Comparison of ENCODE assay signal across 11 cellular contexts in genomic region chr6:170296746-170297576, GRCh38. TPM values are rescaled to one million over a fixed set of nuclear protein-coding genes. Genes with fewer than 3 reads are reported as not detected.
DNase-seq lines count a peak whose midpoint lies in the region; ATAC-seq, FAIRE-seq and TF ChIP-seq lines count a peak whose summit lies in the region.
"Had no signal": no experiment of that assay in that cellular context is flagged by ENCODE, and none has a peak within 500 bp of the region (broad histone marks: within the 10 kb centered on the region; RNA-seq: fewer than 3 reads in every experiment).

No MANE protein-coding gene starts in this region.

- H3K4me3 Mint-ChIP-seq in naive B cell, result peak overlapping the region in 7 of 8 donors; percentile 26 to 69 (median 62)

- TF ChIP-seq CTCF in HEK293 (tag by site-specific recombination; IDR thresholded peaks at IDR 0.05) (no peak), body of pancreas (IDR thresholded peaks at IDR 0.05) (no peak)

- peaks cover 91% of the 10 kb centered on the region for H3K27me3 ChIP-seq in BLaER1
- peaks cover 0 to 16% of the 10 kb centered on the region in 2 donors for H3K27me3 ChIP-seq in body of pancreas

- no peak overlapping the region for H3K27ac ChIP-seq in BLaER1
- no peak overlapping the region for H3K27ac ChIP-seq in HEK293 (ENCODE audit: extremely low read depth, low read depth, low read length)
- peak overlapping the region in 2 of 4 donors; percentile 43 to 50 for H3K27ac ChIP-seq in body of pancreas
- H3K27ac ChIP-seq: uterus had no signal

- H3K36me3 ChIP-seq in BLaER1, result no peaks in the 10 kb centered on the region
- H3K36me3 ChIP-seq in HEK293 (ENCODE audit: control insufficient read depth in 2 of 2, insufficient read depth in 1 of 2, low read length in 2 of 2), result no peaks in the 10 kb centered on the region
- H3K36me3 ChIP-seq in body of pancreas (replicated peaks in 1 of 2; ENCODE audit: insufficient read depth in 1 of 2, low read depth in 2 of 2), result no peaks in the 10 kb centered on the region
- H3K36me3 ChIP-seq: uterus had no signal

- H3K4me3 ChIP-seq in BLaER1 (peak overlapping the region; percentile 66), HEK293 (ENCODE audit: low read depth, low read length) (no peak overlapping the region), body of pancreas (no peak overlapping the region)

- H3K4me1 Mint-ChIP-seq in naive B cell, result peaks cover 30 to 42% (median 32%) of the 10 kb centered on the region in 3 donors

- peak overlapping the region; percentile 96 for H3K4me2 ChIP-seq in BLaER1

- H3K36me3 Mint-ChIP-seq in naive B cell, result peaks cover 9 to 12% of the 10 kb centered on the region in 2 donors

- peaks cover 25% of the 10 kb centered on the region for H3K4me1 ChIP-seq in BLaER1
- H3K4me1 ChIP-seq in HEK293 (ENCODE audit: control insufficient read depth, insufficient read depth, low read length), result peaks cover 8% of the 10 kb centered on the region
- H3K4me1 ChIP-seq in body of pancreas, result peaks cover 37% of the 10 kb centered on the region

- 12% methylated on average over 67 of the region's 67 CpGs; no CpG with 5 or more reads in 1 of the 2 donors for WGBS in body of pancreas, 2 donors

- H3K9me3 ChIP-seq in BLaER1 (peaks cover 19% of the 10 kb centered on the region), HEK293 (ENCODE audit: control insufficient read depth, insufficient read depth, low read depth, low read length) (no peaks in the 10 kb centered on the region), body of pancreas (no peaks in the 10 kb centered on the region)
- H3K9me3 ChIP-seq: uterus had no signal

- H3K9ac ChIP-seq in BLaER1, result no peak overlapping the region

- DNase-seq in body of pancreas, result peak in 1 of 4 donors; percentile 59
- peak; percentile 17 for DNase-seq in naive B cell
- no peak for DNase-seq in GM19239 (ENCODE audit: insufficient read length, low spot score)
- DNase-seq in islet precursor cell, result no peak
- no peak for DNase-seq in MV-4-11 (lab: John Stamatoyannopoulos, UW)
- DNase-seq: stimulated activated CD4-positive, alpha-beta T cell treated with anti-CD3 and anti-CD28 coated beads, Interleukin-1b, Interleukin-23, amount 100 ng/mL, for 48 hours; uterus had no signal

- no peak for TF ChIP-seq POLR2A in body of pancreas (IDR thresholded peaks at IDR 0.05)

- H4K20me1 ChIP-seq in BLaER1, result peaks cover 70% of the 10 kb centered on the region

- POLR2A ChIA-PET in HEK293 (lab: Yijun Ruan, JAX), result no interaction called here

- no peak overlapping the region for H3K27ac Mint-ChIP-seq in naive B cell

- ATAC-seq in body of pancreas (peak; percentile 10), naive B cell (ENCODE audit: low read depth in 2 of 2) (no peak), GM19463 (IDR thresholded peaks at IDR 0.05; ENCODE audit: unreplicated experiment) (no peak)
- ATAC-seq: Panc1 had no signal

- peaks cover 4 to 9% (median 5%) of the 10 kb centered on the region in 7 donors for H3K9me3 Mint-ChIP-seq in naive B cell

- intact Hi-C loops in body of pancreas (cut with DNase I), result no loop called here

- no peak for FAIRE-seq in GM19239 (lab: Jason Lieb, UNC)

- CTCF ChIA-PET in HEK293 (lab: Yijun Ruan, JAX), result no interaction called here

- H3K27me3 Mint-ChIP-seq in naive B cell, result peaks cover 55 to 87% (median 66%) of the 10 kb centered on the region in 3 donors

TF ChIP-seq in HEK293, 187 proteins besides CTCF, POLR2A, EP300 and RAD21:
- no peak for TF ChIP-seq ZNF76 (tag by site-specific recombination; IDR thresholded peaks at IDR 0.05; ENCODE audit: borderline replicate concordance, low read depth)
- TF ChIP-seq KLF7 (tag by site-specific recombination; IDR thresholded peaks at IDR 0.05; ENCODE audit: borderline replicate concordance), result no peak
- peak; percentile 15; the same call in 1 of the 2 replicates for TF ChIP-seq ZFHX2 (tag by site-specific recombination; conservative IDR thresholded peaks at IDR 0.05)
- peak; percentile 53 for TF ChIP-seq SCRT2 (tag by site-specific recombination; IDR thresholded peaks at IDR 0.05)
- TF ChIP-seq ZNF341 (tag by site-specific recombination; IDR thresholded peaks at IDR 0.05; ENCODE audit: low read depth), result no peak
- no peak for TF ChIP-seq ZNF174 (tag by site-specific recombination; IDR thresholded peaks at IDR 0.05)

RNA-seq across cellular contexts. Expression of gene DLL1, which starts 6.1 kb away (rescaled TPM):
- total RNA-seq in body of pancreas, result 10 to 100 TPM in 1 of 2 donors, 1 to 10 TPM in 1; 6.0 to 13.2 TPM
- 1 to 10 TPM in 2 of 6 donors, under 1 TPM in 2, not detected in 2; 0.19 to 1.4 (median 0.98) TPM for polyA plus RNA-seq in naive B cell (ENCODE audit: low read depth in 6 of 6)

RNA-seq across cellular contexts. Expression of gene FAM120B, which starts 9.6 kb away (rescaled TPM):
- total RNA-seq in body of pancreas, result 10 to 100 TPM; 15.6 to 29.0 TPM
- 10 to 100 TPM in 5 of 6 donors, 1 to 10 TPM in 1; 8.3 to 35.2 (median 27.5) TPM for polyA plus RNA-seq in naive B cell (ENCODE audit: low read depth in 6 of 6)
